In the genomic region with DNA sequence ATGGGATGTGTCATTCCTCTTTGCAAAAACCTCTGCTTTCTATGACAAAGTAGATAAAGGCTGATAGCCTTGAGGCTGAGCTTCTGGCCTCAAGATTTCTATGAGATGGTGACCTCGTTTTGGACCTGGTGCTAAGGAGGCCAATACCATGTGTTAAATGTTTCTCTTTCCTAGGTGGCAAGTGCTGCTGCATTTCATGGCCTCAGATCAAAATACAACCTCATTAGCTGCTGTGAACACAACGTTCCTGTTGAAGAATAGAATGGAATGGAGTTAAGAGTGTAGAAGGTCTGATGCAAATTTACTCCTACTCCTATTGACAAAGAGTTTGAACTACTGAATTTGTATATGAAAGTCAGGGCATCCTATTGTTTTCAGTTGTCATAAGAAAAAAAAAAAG, we compare ENCODE assay signal across 22 cellular contexts.
"Had no signal": no experiment of that assay in that cellular context is flagged by ENCODE, and none has a peak within 500 bp of the region (broad histone marks: within the 10 kb centered on the region; RNA-seq: fewer than 3 reads in every experiment).

No MANE protein-coding gene starts in this region.

- H3K36me3 ChIP-seq: ascending aorta had no signal

- H3K27ac ChIP-seq: ascending aorta, body of pancreas, PC-9, SK-N-MC, VCaP had no signal

- H3K9me3 Mint-ChIP-seq: activated naive CD4-positive, alpha-beta T cell treated with anti-CD3 and anti-CD28 coated beads, Interleukin-2, amount 50 U/mL, for 24 hours; activated T-cell treated with anti-CD3 and anti-CD28 coated beads, Interleukin-2, amount 50 U/mL, for 72 hours; T-cell had no signal

- DNase-seq: activated CD4-positive, alpha-beta memory T cell treated with anti-CD3 and anti-CD28 coated beads, Interleukin-2, amount 10 ng/mL, durations not matched to agents 7 days and 5 days; activated CD4-positive, alpha-beta T cell treated with anti-CD3 and anti-CD28 coated beads for 36 hours; activated CD4-positive, alpha-beta T cell treated with anti-CD3 and anti-CD28 coated beads, Interleukin-2, amount 50 U/mL, for 1 hour; activated CD8-positive, alpha-beta memory T cell treated with anti-CD3 and anti-CD28 coated beads, Interleukin-2, amount 50 U/mL, for 4 hours; activated T-cell treated with anti-CD3 and anti-CD28 coated beads, Interleukin-2, amount 50 U/mL, for 72 hours; body of pancreas; IMR-90; Kasumi-1; KBM-7; NCI-H1105 treated with DMSO at 0.1 percent for 48 hours; NCI-H1436 treated with DMSO at 0.1 percent for 48 hours; NCI-H187; NCI-H2081; NCI-H446; NCI-H524; PC-9; T-cell; T-helper 2 cell had no signal

- H3K4me3 ChIP-seq: ascending aorta, body of pancreas, PC-9, SK-N-MC had no signal

- H3K27me3 Mint-ChIP-seq: activated CD4-positive, alpha-beta memory T cell treated with anti-CD3 and anti-CD28 coated beads, Interleukin-2, amount 10 ng/mL, durations not matched to agents 7 days and 5 days; activated CD4-positive, alpha-beta T cell treated with anti-CD3 and anti-CD28 coated beads for 36 hours; activated naive CD4-positive, alpha-beta T cell treated with anti-CD3 and anti-CD28 coated beads, Interleukin-2, amount 50 U/mL, for 24 hours; T-cell had no signal

- H3K4me1 Mint-ChIP-seq: activated CD4-positive, alpha-beta memory T cell treated with anti-CD3 and anti-CD28 coated beads, Interleukin-2, amount 10 ng/mL, durations not matched to agents 7 days and 5 days; activated CD4-positive, alpha-beta T cell treated with anti-CD3 and anti-CD28 coated beads for 36 hours; activated naive CD4-positive, alpha-beta T cell treated with anti-CD3 and anti-CD28 coated beads, Interleukin-2, amount 50 U/mL, for 24 hours; T-cell had no signal

- H3K9me3 ChIP-seq: ascending aorta, body of pancreas had no signal

- H3K4me3 Mint-ChIP-seq: activated CD4-positive, alpha-beta memory T cell treated with anti-CD3 and anti-CD28 coated beads, Interleukin-2, amount 10 ng/mL, durations not matched to agents 7 days and 5 days; activated CD4-positive, alpha-beta T cell treated with anti-CD3 and anti-CD28 coated beads for 36 hours; activated naive CD4-positive, alpha-beta T cell treated with anti-CD3 and anti-CD28 coated beads, Interleukin-2, amount 50 U/mL, for 24 hours; activated T-cell treated with anti-CD3 and anti-CD28 coated beads, Interleukin-2, amount 50 U/mL, for 72 hours; T-cell had no signal

- H3K27me3 ChIP-seq: ascending aorta, body of pancreas had no signal

- H3K4me1 ChIP-seq: ascending aorta, body of pancreas had no signal

- H3K27ac Mint-ChIP-seq: activated CD4-positive, alpha-beta memory T cell treated with anti-CD3 and anti-CD28 coated beads, Interleukin-2, amount 10 ng/mL, durations not matched to agents 7 days and 5 days; activated CD4-positive, alpha-beta T cell treated with anti-CD3 and anti-CD28 coated beads for 36 hours; activated naive CD4-positive, alpha-beta T cell treated with anti-CD3 and anti-CD28 coated beads, Interleukin-2, amount 50 U/mL, for 24 hours; activated T-cell treated with anti-CD3 and anti-CD28 coated beads, Interleukin-2, amount 50 U/mL, for 72 hours; T-cell had no signal

- ATAC-seq: activated CD4-positive, alpha-beta T cell treated with anti-CD3 and anti-CD28 coated beads for 36 hours; activated T-cell treated with anti-CD3 and anti-CD28 coated beads, Interleukin-2, amount 50 U/mL, for 72 hours; body of pancreas; T-cell had no signal
